In genomic region chr13:99980201-99981114, GRCh38 we compare ENCODE assay signal across 1 cellular context.
A peak's percentile ranks its signal among the peaks of the same experiment; 100 is the strongest.
TF ChIP-seq lines count a peak whose summit lies in the region.

No MANE protein-coding gene starts in this region.

TF ChIP-seq in HepG2, 621 proteins besides CTCF, POLR2A, EP300 and RAD21 (continued from another document and continues in another):
- peak; percentile 68 for TF ChIP-seq ZNF687 (CRISPR knock-in tag; IDR thresholded peaks at IDR 0.05)
- TF ChIP-seq ZNF263 (CRISPR knock-in tag; IDR thresholded peaks at IDR 0.05) = 0 out of 2 replicates have a peak, but pooled peaks have one; percentile 23
- TF ChIP-seq BRD4 (CRISPR knock-in tag; IDR thresholded peaks at IDR 0.05) = no peak
- peak; percentile 85; the same call in 1 of the 2 replicates for TF ChIP-seq ZNF800 (CRISPR knock-in tag; IDR thresholded peaks at IDR 0.05)
- no peak for TF ChIP-seq FOSL1 (CRISPR knock-in tag; IDR thresholded peaks at IDR 0.05; ENCODE audit: borderline replicate concordance)
- 0 out of 2 replicates have a peak, but pooled peaks have one; percentile 21 for TF ChIP-seq ZNF772 (CRISPR knock-in tag; IDR thresholded peaks at IDR 0.05)
- TF ChIP-seq ZBTB46 (CRISPR knock-in tag; IDR thresholded peaks at IDR 0.05; ENCODE audit: borderline replicate concordance) = no peak
- no peak for TF ChIP-seq MLXIP (CRISPR knock-in tag; IDR thresholded peaks at IDR 0.05; ENCODE audit: borderline replicate concordance)
- no peak for TF ChIP-seq SMARCE1 (IDR thresholded peaks at IDR 0.05; ENCODE audit: borderline replicate concordance)
- no peak for TF ChIP-seq NFRKB (IDR thresholded peaks at IDR 0.05)
- TF ChIP-seq BCL3 (CRISPR knock-in tag; IDR thresholded peaks at IDR 0.05) = 0 out of 2 replicates have a peak, but pooled peaks have one; percentile 63
- peak; percentile 75; the same call in 1 of the 2 replicates for TF ChIP-seq RNF2 (conservative IDR thresholded peaks at IDR 0.05; ENCODE audit: low read depth)
- TF ChIP-seq ZNF512B (CRISPR knock-in tag; IDR thresholded peaks at IDR 0.05; ENCODE audit: borderline replicate concordance) = 0 out of 2 replicates have a peak, but pooled peaks have one; percentile 29
- TF ChIP-seq MAX (IDR thresholded peaks at IDR 0.05) = peak; percentile 57
- no peak for TF ChIP-seq TEAD2 (CRISPR knock-in tag; IDR thresholded peaks at IDR 0.05)
- TF ChIP-seq ZFX (CRISPR knock-in tag; IDR thresholded peaks at IDR 0.05; ENCODE audit: low read depth) = peak; percentile 57
- 0 out of 2 replicates have a peak, but pooled peaks have one; percentile 26 for TF ChIP-seq FOXC1 (CRISPR knock-in tag; IDR thresholded peaks at IDR 0.05; ENCODE audit: borderline replicate concordance)
- peak; percentile 88; the same call in 1 of the 2 replicates for TF ChIP-seq MTF2 (CRISPR knock-in tag; IDR thresholded peaks at IDR 0.05; ENCODE audit: borderline replicate concordance)
- no peak for TF ChIP-seq ZHX2 (IDR thresholded peaks at IDR 0.05; ENCODE audit: low read depth)
- peak; percentile 83; the same call in 1 of the 2 replicates for TF ChIP-seq ZHX2 (CRISPR knock-in tag; IDR thresholded peaks at IDR 0.05; ENCODE audit: borderline replicate concordance)
- peak; percentile 87 for TF ChIP-seq ZNF777 (CRISPR knock-in tag; IDR thresholded peaks at IDR 0.05)
- TF ChIP-seq ZBTB43 (CRISPR knock-in tag; conservative IDR thresholded peaks at IDR 0.05) = 0 out of 2 replicates have a peak, but pooled peaks have one; percentile 49
- no peak for TF ChIP-seq U2AF2 (IDR thresholded peaks at IDR 0.05; ENCODE audit: low read depth, low read length)
- peak; percentile 66 for TF ChIP-seq STAG1 (CRISPR knock-in tag; IDR thresholded peaks at IDR 0.05)
- TF ChIP-seq ZNF441 (CRISPR knock-in tag; IDR thresholded peaks at IDR 0.05; ENCODE audit: borderline replicate concordance) = 0 out of 2 replicates have a peak, but pooled peaks have one; percentile 38
